15 cellular contexts compared by ENCODE assay signal in the genomic region with DNA sequence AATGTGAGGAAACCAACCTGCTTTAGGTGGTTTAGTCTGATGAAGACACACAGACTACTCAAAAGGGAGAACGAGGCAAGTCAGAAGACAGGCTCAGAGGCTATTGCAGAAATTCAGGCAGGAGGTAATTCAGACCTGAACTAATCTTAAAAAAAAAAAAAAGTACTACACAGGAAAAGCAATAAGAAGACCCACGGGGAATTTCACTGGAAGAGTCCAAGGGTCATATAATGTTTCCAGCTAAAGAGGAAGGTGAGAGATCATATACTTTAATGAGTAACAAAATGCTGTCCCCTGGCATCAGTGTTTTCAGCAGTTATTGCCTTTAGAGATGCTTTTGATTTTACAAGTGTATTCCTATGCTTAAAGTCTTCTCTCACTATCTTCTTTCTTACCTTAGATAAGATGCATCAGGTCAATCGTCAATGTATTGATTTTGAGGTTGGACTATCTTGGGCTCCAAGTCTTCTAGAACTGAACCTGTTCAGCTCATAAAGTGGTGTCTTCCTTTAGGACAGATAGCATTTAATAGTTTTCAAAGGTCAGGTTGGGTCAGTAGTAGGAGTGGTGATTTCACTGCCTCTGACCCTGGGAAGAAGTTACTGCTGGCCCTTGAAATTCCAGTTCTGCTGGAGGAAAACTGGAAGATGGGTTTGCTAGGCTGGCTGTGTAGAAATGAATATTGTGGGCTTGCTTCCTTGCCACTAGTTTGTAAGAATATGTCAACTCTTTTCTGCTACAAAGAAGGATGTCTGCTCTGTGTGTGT.
"Had no signal": no experiment of that assay in that cellular context is flagged by ENCODE, and none has a peak within 500 bp of the region (broad histone marks: within the 10 kb centered on the region; RNA-seq: fewer than 3 reads in every experiment).

No MANE protein-coding gene starts in this region.

- H3K4me3 Mint-ChIP-seq: activated CD8-positive, alpha-beta memory T cell treated with anti-CD3 and anti-CD28 coated beads, Interleukin-2, amount 10 ng/mL, durations not matched to agents 7 days and 5 days; activated naive CD4-positive, alpha-beta T cell treated with anti-CD3 and anti-CD28 coated beads for 36 hours; naive B cell; stimulated activated memory B cell treated with anti-CD40 and anti-IgM and Interleukin-4, amounts not matched to agents 10 μg/mL and 1 μg/mL and 100 μg/mL, for 72 hours had no signal

- H3K27ac ChIP-seq: heart left ventricle, tibial artery, VCaP had no signal

- H3K4me1 ChIP-seq: tibial artery had no signal

- H3K4me1 Mint-ChIP-seq: activated CD8-positive, alpha-beta memory T cell treated with anti-CD3 and anti-CD28 coated beads, Interleukin-2, amount 10 ng/mL, durations not matched to agents 7 days and 5 days; naive B cell; stimulated activated memory B cell treated with anti-CD40 and anti-IgM and Interleukin-4, amounts not matched to agents 10 μg/mL and 1 μg/mL and 100 μg/mL, for 72 hours had no signal

- H3K9me3 ChIP-seq: heart left ventricle, tibial artery had no signal

- H3K27ac Mint-ChIP-seq: activated CD8-positive, alpha-beta memory T cell treated with anti-CD3 and anti-CD28 coated beads, Interleukin-2, amount 10 ng/mL, durations not matched to agents 7 days and 5 days; activated naive CD4-positive, alpha-beta T cell treated with anti-CD3 and anti-CD28 coated beads for 36 hours; activated T-helper 2 cell treated with anti-CD3 and anti-CD28 coated beads, Interferon-gamma antibody, Interleukin-2, Interleukin-4, amounts not matched to agents 10 μg/mL and 5 μg/mL and 100 μg/mL, durations not matched to agents 14 hours and 24 hours and 36 hours; stimulated activated memory B cell treated with anti-CD40 and anti-IgM and Interleukin-4, amounts not matched to agents 10 μg/mL and 1 μg/mL and 100 μg/mL, for 72 hours had no signal

- ATAC-seq: activated CD8-positive, alpha-beta memory T cell treated with anti-CD3 and anti-CD28 coated beads, Interleukin-2, amount 10 ng/mL, durations not matched to agents 7 days and 5 days; heart left ventricle had no signal

- H3K36me3 Mint-ChIP-seq: activated CD8-positive, alpha-beta memory T cell treated with anti-CD3 and anti-CD28 coated beads, Interleukin-2, amount 10 ng/mL, durations not matched to agents 7 days and 5 days; naive B cell; stimulated activated memory B cell treated with anti-CD40 and anti-IgM and Interleukin-4, amounts not matched to agents 10 μg/mL and 1 μg/mL and 100 μg/mL, for 72 hours had no signal

- H3K27me3 ChIP-seq: heart left ventricle, tibial artery had no signal

- H3K36me3 ChIP-seq: heart left ventricle, tibial artery had no signal

- H3K27me3 Mint-ChIP-seq: activated CD8-positive, alpha-beta memory T cell treated with anti-CD3 and anti-CD28 coated beads, Interleukin-2, amount 10 ng/mL, durations not matched to agents 7 days and 5 days; naive B cell had no signal

- H3K9me3 Mint-ChIP-seq: activated naive CD4-positive, alpha-beta T cell treated with anti-CD3 and anti-CD28 coated beads for 36 hours; activated T-helper 2 cell treated with anti-CD3 and anti-CD28 coated beads, Interferon-gamma antibody, Interleukin-2, Interleukin-4, amounts not matched to agents 10 μg/mL and 5 μg/mL and 100 μg/mL, durations not matched to agents 14 hours and 24 hours and 36 hours; stimulated activated memory B cell treated with anti-CD40 and anti-IgM and Interleukin-4, amounts not matched to agents 10 μg/mL and 1 μg/mL and 100 μg/mL, for 72 hours had no signal

- H3K4me3 ChIP-seq: heart left ventricle, lung, tibial artery had no signal

- DNase-seq: activated CD4-positive, alpha-beta T cell treated with anti-CD3 and anti-CD28 coated beads for 1 hour; activated CD4-positive, alpha-beta T cell treated with anti-CD3 and anti-CD28 coated beads, Interleukin-2, amount 50 U/mL, for 48 hours; activated CD8-positive, alpha-beta memory T cell treated with anti-CD3 and anti-CD28 coated beads, Interleukin-2, amount 10 ng/mL, durations not matched to agents 7 days and 5 days; activated naive CD4-positive, alpha-beta T cell treated with anti-CD3 and anti-CD28 coated beads for 36 hours; activated T-cell treated with anti-CD3 and anti-CD28 coated beads, Interleukin-2, amount 50 U/mL, for 1 hour; dermis blood vessel endothelial cell; heart left ventricle; midbrain; naive B cell; stimulated activated CD4-positive, alpha-beta T cell treated with anti-CD3 and anti-CD28 coated beads, Interleukin-2, amount 100 ng/mL, for 48 hours; tibial artery had no signal
